Comparison of ENCODE assay signal across 1 cellular context in genomic region chr12:48999371-49000131, GRCh38.
A peak's percentile ranks its signal among the peaks of the same experiment; 100 is the strongest.
TF ChIP-seq lines count a peak whose summit lies in the region.

Gene DDN, minus strand, starts transcription at chr12:48999375. Its CDS starts 88 bp downstream, at chr12:48999287.

TF ChIP-seq in HEK293, 187 proteins besides CTCF, POLR2A, EP300 and RAD21 (continued from another document and continues in another):
- TF ChIP-seq TSHZ1 (tag by site-specific recombination; IDR thresholded peaks at IDR 0.05; ENCODE audit: borderline replicate concordance) (0 out of 2 replicates have a peak, but pooled peaks have one; percentile 45), EGR2 (tag by site-specific recombination; IDR thresholded peaks at IDR 0.05; ENCODE audit: low read depth) (peak; percentile 85), ZNF37A (tag by site-specific recombination; IDR thresholded peaks at IDR 0.05) (no peak), ZNF548 (tag by site-specific recombination; IDR thresholded peaks at IDR 0.05) (no peak), ZNF645 (tag by site-specific recombination; IDR thresholded peaks at IDR 0.05) (no peak), ZNF366 (tag by site-specific recombination; conservative IDR thresholded peaks at IDR 0.05) (peak; percentile 76), ZBTB21 (tag by site-specific recombination; IDR thresholded peaks at IDR 0.05) (0 out of 2 replicates have a peak, but pooled peaks have one; percentile 47), ZNF146 (tag by site-specific recombination; IDR thresholded peaks at IDR 0.05) (peak; percentile 27; the same call in 1 of the 2 replicates), ZNF239 (tag by site-specific recombination; IDR thresholded peaks at IDR 0.05) (no peak), ZNF184 (tag by site-specific recombination; IDR thresholded peaks at IDR 0.05) (peak; percentile 59; the same call in 1 of the 2 replicates), WT1 (tag by site-specific recombination; IDR thresholded peaks at IDR 0.05) (peak; percentile 13; the same call in 1 of the 2 replicates), ZBTB10 (tag by site-specific recombination; IDR thresholded peaks at IDR 0.05) (peak; percentile 96), ZXDB (tag by site-specific recombination; IDR thresholded peaks at IDR 0.05) (peak; percentile 90), ZSCAN23 (tag by site-specific recombination; IDR thresholded peaks at IDR 0.05) (0 out of 2 replicates have a peak, but pooled peaks have one; percentile 64), ZEB2 (tag by site-specific recombination; IDR thresholded peaks at IDR 0.05) (peak; percentile 47; the same call in 1 of the 2 replicates), ZFHX2 (tag by site-specific recombination; conservative IDR thresholded peaks at IDR 0.05) (peak; percentile 92), ZNF157 (tag by site-specific recombination; IDR thresholded peaks at IDR 0.05) (no peak), AEBP2 (tag by site-specific recombination; IDR thresholded peaks at IDR 0.05; ENCODE audit: borderline replicate concordance) (no peak), ZBTB48 (tag by site-specific recombination; IDR thresholded peaks at IDR 0.05) (peak; percentile 50; the same call in 1 of the 2 replicates), KLF9 (tag by site-specific recombination; IDR thresholded peaks at IDR 0.05; ENCODE audit: low read depth) (peak; percentile 60; the same call in 1 of the 2 replicates), ZBTB26 (tag by site-specific recombination; optimal IDR thresholded peaks at IDR 0.05) (peak; percentile 81), ZNF843 (tag by site-specific recombination; IDR thresholded peaks at IDR 0.05) (peak; percentile 54), KLF16 (tag by site-specific recombination; IDR thresholded peaks at IDR 0.05) (peak; percentile 83), ZBTB20 (tag by site-specific recombination; IDR thresholded peaks at IDR 0.05) (peak; percentile 77), ZIC2 (tag by site-specific recombination; IDR thresholded peaks at IDR 0.05) (peak; percentile 67), ZNF416 (tag by site-specific recombination; IDR thresholded peaks at IDR 0.05) (no peak), ZSCAN4 (tag by site-specific recombination; IDR thresholded peaks at IDR 0.05) (peak; percentile 66), SP7 (tag by site-specific recombination; IDR thresholded peaks at IDR 0.05) (peak; percentile 56), KLF17 (tag by site-specific recombination; IDR thresholded peaks at IDR 0.05) (peak; percentile 76), SCRT1 (tag by site-specific recombination; IDR thresholded peaks at IDR 0.05; ENCODE audit: borderline replicate concordance) (no peak), ZNF501 (tag by site-specific recombination; IDR thresholded peaks at IDR 0.05) (peak; percentile 72; the same call in 1 of the 2 replicates), HOXA7 (CRISPR knock-in tag; IDR thresholded peaks at IDR 0.05; ENCODE audit: borderline replicate concordance) (no peak), ZNF768 (tag by site-specific recombination; IDR thresholded peaks at IDR 0.05) (no peak), ZNF621 (tag by site-specific recombination; IDR thresholded peaks at IDR 0.05) (no peak), ZNF639 (tag by site-specific recombination; IDR thresholded peaks at IDR 0.05) (0 out of 2 replicates have a peak, but pooled peaks have one; percentile 40), ZNF133 (tag by site-specific recombination; IDR thresholded peaks at IDR 0.05) (no peak), KLF1 (tag by site-specific recombination; IDR thresholded peaks at IDR 0.05) (peak; percentile 30; the same call in 1 of the 2 replicates), ZNF549 (tag by site-specific recombination; IDR thresholded peaks at IDR 0.05) (no peak), PRDM10 (tag by site-specific recombination; IDR thresholded peaks at IDR 0.05) (peak; percentile 58), SP3 (tag by site-specific recombination; IDR thresholded peaks at IDR 0.05) (peak; percentile 76), GLIS2 (tag by site-specific recombination; IDR thresholded peaks at IDR 0.05) (peak; percentile 92), ZNF23 (tag by site-specific recombination; IDR thresholded peaks at IDR 0.05; ENCODE audit: borderline replicate concordance) (no peak), ZNF391 (tag by site-specific recombination; IDR thresholded peaks at IDR 0.05; ENCODE audit: borderline replicate concordance, low read depth) (peak; percentile 87; the same call in 1 of the 2 replicates)
